15 cellular contexts compared by ENCODE assay signal in the genomic region with DNA sequence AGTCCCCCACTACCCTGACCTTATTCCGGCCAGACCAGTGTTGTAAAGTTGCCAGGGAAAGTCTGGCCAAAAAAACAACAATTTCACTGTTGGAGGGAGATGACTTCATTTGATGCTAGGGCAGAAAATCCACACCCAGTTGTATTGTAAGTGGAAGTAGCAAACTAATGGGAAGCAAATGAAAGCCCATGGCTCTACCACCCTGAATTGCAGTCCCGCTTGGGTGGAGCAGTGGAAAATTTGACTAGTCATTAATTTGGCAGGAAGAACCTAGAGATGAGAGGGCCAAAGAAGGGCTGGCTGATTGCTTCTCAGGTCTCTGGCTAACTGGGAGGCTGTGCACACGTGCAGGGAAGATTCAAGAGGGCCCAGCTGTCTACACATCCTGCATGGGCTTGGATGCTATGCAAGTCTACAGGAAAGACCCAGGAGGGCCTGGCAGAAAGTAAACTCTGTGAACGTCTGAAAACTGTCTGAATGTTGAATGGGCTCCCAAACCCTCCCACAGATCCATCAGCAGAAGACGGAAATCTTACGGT.
DNase-seq lines count a peak whose midpoint lies in the region; ATAC-seq and TF ChIP-seq lines count a peak whose summit lies in the region.
"Had no signal": no experiment of that assay in that cellular context is flagged by ENCODE, and none has a peak within 500 bp of the region (broad histone marks: within the 10 kb centered on the region; RNA-seq: fewer than 3 reads in every experiment).

No MANE protein-coding gene starts in this region.

- no peak overlapping the region for H3K27ac Mint-ChIP-seq in H9
- H3K27ac Mint-ChIP-seq: CD4-positive, CD25-positive, alpha-beta regulatory T cell had no signal

- H2BK20ac ChIP-seq in H9 (ENCODE audit: low read depth, low read length, poor library complexity, severe bottlenecking) = no peak overlapping the region

- H3K4ac ChIP-seq in H9 (ENCODE audit: low read depth, low read length) = no peak overlapping the region

- H3K56ac ChIP-seq in H9 (ENCODE audit: insufficient read length, low read depth, low read length) = no peak overlapping the region

- no peak overlapping the region for H2BK120ac ChIP-seq in H9 (ENCODE audit: low read depth, low read length, poor library complexity, severe bottlenecking)

- no peak for TF ChIP-seq POLR2A in gastroesophageal sphincter (IDR thresholded peaks at IDR 0.05)

- peaks cover 2% of the 10 kb centered on the region for H3K27me3 Mint-ChIP-seq in H9 (ENCODE audit: low read depth)
- H3K27me3 Mint-ChIP-seq: CD4-positive, CD25-positive, alpha-beta regulatory T cell had no signal

- no peak overlapping the region for H2BK15ac ChIP-seq in H9 (ENCODE audit: low read depth, low read length)

- H3K14ac ChIP-seq in H9 (ENCODE audit: insufficient read depth, low read length) = no peak overlapping the region; the same call in 1 of the 2 replicates

- TF ChIP-seq EP300 in gastroesophageal sphincter (IDR thresholded peaks at IDR 0.05) = no peak

- H3K36me3 ChIP-seq in gastroesophageal sphincter = no peaks in the 10 kb centered on the region
- H3K36me3 ChIP-seq: BLaER1 treated with 17β-estradiol and CSF1 and Interleukin-3, amounts not matched to agents 10 nM and 100 nM had no signal

- H4K20me1 ChIP-seq in H9 (ENCODE audit: control insufficient read depth, insufficient read depth, insufficient read length) = no peaks in the 10 kb centered on the region
- H4K20me1 ChIP-seq: BLaER1 treated with 17β-estradiol and CSF1 and Interleukin-3, amounts not matched to agents 10 nM and 100 nM had no signal

- no CpG with 5 or more reads among the region's 6 CpGs for WGBS in H9 (ENCODE audit: extremely low coverage, insufficient read length, low lambda C conversion rate)
- 29 to 45% methylated on average over 2 to 6 of the region's 6 CpGs for WGBS in gastroesophageal sphincter (ENCODE audit: low coverage in 1 of 2), 2 donors

- peak; percentile 22 for ATAC-seq in gastroesophageal sphincter
- ATAC-seq in HG02623 (IDR thresholded peaks at IDR 0.05; ENCODE audit: unreplicated experiment) = no peak
- ATAC-seq: GM12878, HCT116 had no signal

- no peak overlapping the region for H3K4me3 ChIP-seq in gastroesophageal sphincter
- H3K4me3 ChIP-seq: BLaER1 treated with 17β-estradiol and CSF1 and Interleukin-3, amounts not matched to agents 10 nM and 100 nM; GM12878 had no signal

- in situ Hi-C loops in KBM-7 (cut with MboI; ENCODE audit: low pct_unique_long_range_greater_than_20kb, low sequenced_read_pairs) = no loop called here

- TF ChIP-seq CTCF in H9 (conservative IDR thresholded peaks at IDR 0.05) = no peak
- TF ChIP-seq CTCF in gastroesophageal sphincter (IDR thresholded peaks at IDR 0.05) = no peak

- no peaks in the 10 kb centered on the region for H3K36me3 Mint-ChIP-seq in H9 (ENCODE audit: insufficient read depth in 1 of 3, low read depth in 3 of 3)
- H3K36me3 Mint-ChIP-seq: CD4-positive, CD25-positive, alpha-beta regulatory T cell had no signal

- no peaks in the 10 kb centered on the region for H3K4me1 Mint-ChIP-seq in H9
- H3K4me1 Mint-ChIP-seq: CD4-positive, CD25-positive, alpha-beta regulatory T cell had no signal

- no peak overlapping the region for H3K23ac ChIP-seq in H9 (ENCODE audit: insufficient read length, low read depth, low read length)

- H3K27me3 ChIP-seq in H9 (ENCODE audit: insufficient read depth, low read length) (no peaks in the 10 kb centered on the region), gastroesophageal sphincter (no peaks in the 10 kb centered on the region)
- H3K27me3 ChIP-seq: BLaER1 treated with 17β-estradiol and CSF1 and Interleukin-3, amounts not matched to agents 10 nM and 100 nM had no signal

- H3K23me2 ChIP-seq in H9 (ENCODE audit: insufficient read length, low read depth, low read length, poor library complexity, severe bottlenecking) = no peaks in the 10 kb centered on the region

- no peak overlapping the region for H4K5ac ChIP-seq in H9 (ENCODE audit: insufficient read length, low read depth, low read length)

- H3K79me2 ChIP-seq in H9 (ENCODE audit: insufficient read depth, low read length) = no peaks in the 10 kb centered on the region

- H4K91ac ChIP-seq in H9 (ENCODE audit: insufficient read length, low read depth, low read length) = no peak overlapping the region

- H2AK5ac ChIP-seq in H9 (ENCODE audit: insufficient read length, low read length) = no peak overlapping the region

- H3K4me3 Mint-ChIP-seq in H9 = no peak overlapping the region
- H3K4me3 Mint-ChIP-seq: CD4-positive, CD25-positive, alpha-beta regulatory T cell had no signal

- H3K9ac ChIP-seq in H9 (ENCODE audit: extremely low read depth, insufficient read length, low read length) = no peak overlapping the region
- H3K9ac ChIP-seq: BLaER1 treated with 17β-estradiol and CSF1 and Interleukin-3, amounts not matched to agents 10 nM and 100 nM had no signal

- H2BK12ac ChIP-seq in H9 (ENCODE audit: insufficient read length, low read depth, low read length) = no peak overlapping the region

- H2AFZ ChIP-seq in H9 (ENCODE audit: low read length) = peak overlapping the region; percentile 10

- peak; percentile 37 for DNase-seq in NCI-H748 (lab: John Stamatoyannopoulos, UW; ENCODE audit: unreplicated experiment)
- DNase-seq in NCI-H748 treated with DMSO at 0.1 percent for 48 hours (lab: John Stamatoyannopoulos, UW) = no peak
- no peak for DNase-seq in H9
- peak; percentile 7 for DNase-seq in RPMI7951 (ENCODE audit: low read depth)
- no peak for DNase-seq in NCI-H524 (lab: John Stamatoyannopoulos, UW)
- DNase-seq in KBM-7 = no peak
- DNase-seq: CD4-positive, CD25-positive, alpha-beta regulatory T cell; DMS53; IMR-90 had no signal

- no peak overlapping the region for H3K4me2 ChIP-seq in H9 (ENCODE audit: insufficient read depth, insufficient read length, low read length)
- H3K4me2 ChIP-seq: BLaER1 treated with 17β-estradiol and CSF1 and Interleukin-3, amounts not matched to agents 10 nM and 100 nM had no signal

- H3K9me3 ChIP-seq in H9 (ENCODE audit: control insufficient read depth, low read depth, low read length) (no peaks in the 10 kb centered on the region), gastroesophageal sphincter (no peaks in the 10 kb centered on the region)
- H3K9me3 ChIP-seq: BLaER1 treated with 17β-estradiol and CSF1 and Interleukin-3, amounts not matched to agents 10 nM and 100 nM had no signal

- H3K9me3 Mint-ChIP-seq in H9 = no peaks in the 10 kb centered on the region

- no peak overlapping the region for H2BK5ac ChIP-seq in H9 (ENCODE audit: insufficient read length, low read length)

- no peak overlapping the region for H4K8ac ChIP-seq in H9 (replicated peaks; ENCODE audit: insufficient read length, low read depth, low read length)

- H3K4me1 ChIP-seq in H9 (ENCODE audit: insufficient read depth, low read length) (no peaks in the 10 kb centered on the region), gastroesophageal sphincter (no peaks in the 10 kb centered on the region)
- H3K4me1 ChIP-seq: BLaER1 treated with 17β-estradiol and CSF1 and Interleukin-3, amounts not matched to agents 10 nM and 100 nM had no signal

- H3K18ac ChIP-seq in H9 (ENCODE audit: insufficient read length, low read depth, low read length) = no peak overlapping the region

- H3K27ac ChIP-seq in H9 (ENCODE audit: insufficient read length, low read depth, low read length) (no peak overlapping the region), gastroesophageal sphincter (no peak overlapping the region)
- H3K27ac ChIP-seq: 22Rv1; BLaER1 treated with 17β-estradiol and CSF1 and Interleukin-3, amounts not matched to agents 10 nM and 100 nM had no signal

- H3T11ph ChIP-seq in H9 (ENCODE audit: low read length) = no peak overlapping the region

- no peaks in the 10 kb centered on the region for H3K79me1 ChIP-seq in H9 (ENCODE audit: insufficient read depth, low read depth, low read length, poor library complexity, severe bottlenecking)

Comparison
In these comparisons a context has a peak if more than half of its experiments do, and no peak if none do; other contexts are left out.
1. DNase-seq: peak in NCI-H748 (single experiment) and RPMI7951 (single experiment); none in NCI-H748 treated with DMSO at 0.1 percent for 48 hours (single experiment), H9 (single experiment), NCI-H524 (0 of 2) and KBM-7 (single experiment).